Comparison of ENCODE assay signal across 27 cellular contexts in genomic region chr17:80926601-80927250, GRCh38.
DNase-seq lines count a peak whose midpoint lies in the region; ATAC-seq and TF ChIP-seq lines count a peak whose summit lies in the region.
"Had no signal": no experiment of that assay in that cellular context is flagged by ENCODE, and none has a peak within 500 bp of the region (broad histone marks: within the 10 kb centered on the region; RNA-seq: fewer than 3 reads in every experiment).

No MANE protein-coding gene starts in this region.

- no peaks in the 10 kb centered on the region for H3K27me3 Mint-ChIP-seq in activated T-helper 17 cell treated with anti-CD3 and anti-CD28 coated beads, Interleukin-2, amount 50 U/mL, for 72 hours
- no peaks in the 10 kb centered on the region for H3K27me3 Mint-ChIP-seq in activated T-helper 1 cell treated with anti-CD3 and anti-CD28 coated beads, Interleukin-12 subunit alpha, Interleukin-12 subunit beta, Interleukin-2, Interleukin-4 antibody, amounts not matched to agents 30 ng/mL and 10 ng/mL and 1 ng/mL, durations not matched to agents 14 hours and 24 hours and 36 hours (ENCODE audit: insufficient read depth)
- H3K27me3 Mint-ChIP-seq: CD4-positive, alpha-beta T cell; naive thymus-derived CD8-positive, alpha-beta T cell had no signal

- H3K9me3 ChIP-seq in HUES48 (ENCODE audit: control insufficient read depth, insufficient read depth, low read length): no peaks in the 10 kb centered on the region
- no peaks in the 10 kb centered on the region for H3K9me3 ChIP-seq in lower lobe of right lung
- H3K9me3 ChIP-seq in subcutaneous abdominal adipose tissue (ENCODE audit: control insufficient read depth in 5 of 5, low read length in 5 of 5): no peaks in the 10 kb centered on the region
- H3K9me3 ChIP-seq: colonic mucosa, ovary, uterus had no signal

- H3K27ac Mint-ChIP-seq in activated T-helper 17 cell treated with anti-CD3 and anti-CD28 coated beads, Interleukin-2, amount 50 U/mL, for 72 hours: peak overlapping the region; percentile 77
- no peak overlapping the region for H3K27ac Mint-ChIP-seq in activated T-helper 1 cell treated with anti-CD3 and anti-CD28 coated beads, Interleukin-12 subunit alpha, Interleukin-12 subunit beta, Interleukin-2, Interleukin-4 antibody, amounts not matched to agents 30 ng/mL and 10 ng/mL and 1 ng/mL, durations not matched to agents 14 hours and 24 hours and 36 hours
- H3K27ac Mint-ChIP-seq: CD4-positive, alpha-beta T cell; mesothelial cell of epicardium had no signal

- intact Hi-C loops in lower lobe of right lung (cut with DNase I): no loop called here
- intact Hi-C loops in activated T-helper 1 cell treated with anti-CD3 and anti-CD28 coated beads, Interleukin-12 subunit alpha, Interleukin-12 subunit beta, Interleukin-2, Interleukin-4 antibody, amounts not matched to agents 30 ng/mL and 10 ng/mL and 1 ng/mL, durations not matched to agents 14 hours and 24 hours and 36 hours (cut with micrococcal nuclease): no loop called here

- H3K4me3 ChIP-seq in HUES48 (ENCODE audit: low read depth, low read length): no peak overlapping the region
- no peak overlapping the region for H3K4me3 ChIP-seq in lower lobe of right lung
- no peak overlapping the region for H3K4me3 ChIP-seq in subcutaneous abdominal adipose tissue (ENCODE audit: low read depth in 1 of 5, low read length in 5 of 5)
- H3K4me3 ChIP-seq: colonic mucosa, hepatocyte, K562, ovary, uterus had no signal

- no peaks in the 10 kb centered on the region for H3K9me3 Mint-ChIP-seq in activated T-helper 17 cell treated with anti-CD3 and anti-CD28 coated beads, Interleukin-2, amount 50 U/mL, for 72 hours
- H3K9me3 Mint-ChIP-seq in activated T-helper 1 cell treated with anti-CD3 and anti-CD28 coated beads, Interleukin-12 subunit alpha, Interleukin-12 subunit beta, Interleukin-2, Interleukin-4 antibody, amounts not matched to agents 30 ng/mL and 10 ng/mL and 1 ng/mL, durations not matched to agents 14 hours and 24 hours and 36 hours: no peaks in the 10 kb centered on the region
- H3K9me3 Mint-ChIP-seq: activated naive CD4-positive, alpha-beta T cell treated with anti-CD3 and anti-CD28 coated beads, Interleukin-2, amount 50 U/mL, for 72 hours; CD4-positive, alpha-beta T cell; mesothelial cell of epicardium; naive thymus-derived CD8-positive, alpha-beta T cell; stimulated activated effector memory CD8-positive, alpha-beta T cell treated with anti-CD3 and anti-CD28 coated beads, Interleukin-12 subunit alpha, Interleukin-12 subunit beta, amount 100 ng/mL, for 72 hours had no signal

- H3K36me3 Mint-ChIP-seq in activated T-helper 17 cell treated with anti-CD3 and anti-CD28 coated beads, Interleukin-2, amount 50 U/mL, for 72 hours (ENCODE audit: low read depth): peaks cover 100% of the 10 kb centered on the region
- peaks cover 36% of the 10 kb centered on the region for H3K36me3 Mint-ChIP-seq in activated T-helper 1 cell treated with anti-CD3 and anti-CD28 coated beads, Interleukin-12 subunit alpha, Interleukin-12 subunit beta, Interleukin-2, Interleukin-4 antibody, amounts not matched to agents 30 ng/mL and 10 ng/mL and 1 ng/mL, durations not matched to agents 14 hours and 24 hours and 36 hours (ENCODE audit: low read depth)

- ATAC-seq in activated T-helper 17 cell treated with anti-CD3 and anti-CD28 coated beads, Interleukin-2, amount 50 U/mL, for 72 hours (replicated peaks): no peak
- ATAC-seq in lower lobe of right lung: no peak
- ATAC-seq: activated naive CD4-positive, alpha-beta T cell treated with anti-CD3 and anti-CD28 coated beads, Interleukin-2, amount 50 U/mL, for 72 hours; K562; left lobe of liver; naive thymus-derived CD8-positive, alpha-beta T cell; stimulated activated effector memory CD8-positive, alpha-beta T cell treated with anti-CD3 and anti-CD28 coated beads, Interleukin-12 subunit alpha, Interleukin-12 subunit beta, amount 100 ng/mL, for 72 hours had no signal

- H3K27ac ChIP-seq in HUES48 (ENCODE audit: low read depth, low read length): peak overlapping the region; percentile 2
- peak overlapping the region; percentile 24 for H3K27ac ChIP-seq in lower lobe of right lung
- H3K27ac ChIP-seq in subcutaneous abdominal adipose tissue (ENCODE audit: low read depth, low read length): peak overlapping the region; percentile 4
- H3K27ac ChIP-seq: colonic mucosa, hepatocyte, ovary, uterus had no signal

- no peak for DNase-seq in lower lobe of right lung
- no peak for DNase-seq in activated T-helper 1 cell treated with anti-CD3 and anti-CD28 coated beads, Interleukin-12 subunit alpha, Interleukin-12 subunit beta, Interleukin-2, Interleukin-4 antibody, amounts not matched to agents 30 ng/mL and 10 ng/mL and 1 ng/mL, durations not matched to agents 14 hours and 24 hours and 36 hours (ENCODE audit: low spot score)
- DNase-seq in effector CD4-positive, alpha-beta T cell: no peak
- no peak for DNase-seq in stimulated activated CD8-positive, alpha-beta memory T cell treated with anti-CD3 and anti-CD28 coated beads, Interleukin-4, amount 100 ng/mL, for 48 hours
- DNase-seq: activated CD4-positive, alpha-beta T cell treated with anti-CD3 and anti-CD28 coated beads, Interleukin-2, amount 50 U/mL, for 48 hours; activated CD4-positive, CD25-positive, alpha-beta regulatory T cell; activated CD8-positive, alpha-beta memory T cell treated with anti-CD3 and anti-CD28 coated beads, Interleukin-2, amount 50 U/mL, for 48 hours; CD4-positive, alpha-beta T cell; colonic mucosa; EL; H7; naive thymus-derived CD8-positive, alpha-beta T cell; NCI-H1105 treated with DMSO at 0.1 percent for 48 hours; NCI-H2029; NCI-H69; stimulated activated CD4-positive, alpha-beta T cell treated with anti-CD3 and anti-CD28 coated beads, Interleukin-4, amount 100 ng/mL, for 1 hour; uterus had no signal

- H3K4me3 Mint-ChIP-seq in activated T-helper 17 cell treated with anti-CD3 and anti-CD28 coated beads, Interleukin-2, amount 50 U/mL, for 72 hours: no peak overlapping the region
- H3K4me3 Mint-ChIP-seq in activated T-helper 1 cell treated with anti-CD3 and anti-CD28 coated beads, Interleukin-12 subunit alpha, Interleukin-12 subunit beta, Interleukin-2, Interleukin-4 antibody, amounts not matched to agents 30 ng/mL and 10 ng/mL and 1 ng/mL, durations not matched to agents 14 hours and 24 hours and 36 hours: no peak overlapping the region
- H3K4me3 Mint-ChIP-seq: CD4-positive, alpha-beta T cell; mesothelial cell of epicardium; naive thymus-derived CD8-positive, alpha-beta T cell; stimulated activated effector memory CD8-positive, alpha-beta T cell treated with anti-CD3 and anti-CD28 coated beads, Interleukin-12 subunit alpha, Interleukin-12 subunit beta, amount 100 ng/mL, for 72 hours had no signal

- H3K4me1 Mint-ChIP-seq in activated T-helper 17 cell treated with anti-CD3 and anti-CD28 coated beads, Interleukin-2, amount 50 U/mL, for 72 hours: peaks cover 12% of the 10 kb centered on the region
- H3K4me1 Mint-ChIP-seq in activated T-helper 1 cell treated with anti-CD3 and anti-CD28 coated beads, Interleukin-12 subunit alpha, Interleukin-12 subunit beta, Interleukin-2, Interleukin-4 antibody, amounts not matched to agents 30 ng/mL and 10 ng/mL and 1 ng/mL, durations not matched to agents 14 hours and 24 hours and 36 hours (ENCODE audit: low read depth): no peaks in the 10 kb centered on the region

- H3K9ac ChIP-seq in HUES48 (ENCODE audit: low read depth, low read length): no peak overlapping the region
- peak overlapping the region in 1 of 5 donors; percentile 13 for H3K9ac ChIP-seq in subcutaneous abdominal adipose tissue (ENCODE audit: low read length in 5 of 5)

- peaks cover 15% of the 10 kb centered on the region; the same call in 1 of the 2 replicates for H3K36me3 ChIP-seq in HUES48 (ENCODE audit: control insufficient read depth, insufficient read depth, low read length)
- H3K36me3 ChIP-seq in lower lobe of right lung: peaks cover 52% of the 10 kb centered on the region
- peaks cover 0 to 63% (median 44%) of the 10 kb centered on the region in 5 donors for H3K36me3 ChIP-seq in subcutaneous abdominal adipose tissue (ENCODE audit: control insufficient read depth in 5 of 5, insufficient read depth in 5 of 5, low read length in 5 of 5)
- H3K36me3 ChIP-seq: colonic mucosa, ovary, uterus had no signal

- H3K27me3 ChIP-seq in HUES48 (ENCODE audit: control insufficient read depth, insufficient read depth, low read length) (peaks cover 68% of the 10 kb centered on the region), lower lobe of right lung (ENCODE audit: low read depth) (no peaks in the 10 kb centered on the region), subcutaneous abdominal adipose tissue (ENCODE audit: control insufficient read depth in 5 of 5, insufficient read depth in 4 of 5, low read length in 5 of 5) (no peaks in the 10 kb centered on the region)
- H3K27me3 ChIP-seq: colonic mucosa, hepatocyte, ovary, uterus had no signal

- TF ChIP-seq CTCF in lower lobe of right lung (IDR thresholded peaks at IDR 0.05): no peak

- H3K4me1 ChIP-seq in HUES48 (ENCODE audit: control insufficient read depth, insufficient read depth, low read length) (peaks cover 24% of the 10 kb centered on the region), lower lobe of right lung (peaks cover 10% of the 10 kb centered on the region), subcutaneous abdominal adipose tissue (ENCODE audit: control insufficient read depth in 5 of 5, insufficient read depth in 5 of 5, low read length in 5 of 5) (peaks cover 4 to 42% (median 36%) of the 10 kb centered on the region in 5 donors)
- H3K4me1 ChIP-seq: colonic mucosa had no signal
